ENCODE assay signal across 12 cellular contexts in the genomic region with DNA sequence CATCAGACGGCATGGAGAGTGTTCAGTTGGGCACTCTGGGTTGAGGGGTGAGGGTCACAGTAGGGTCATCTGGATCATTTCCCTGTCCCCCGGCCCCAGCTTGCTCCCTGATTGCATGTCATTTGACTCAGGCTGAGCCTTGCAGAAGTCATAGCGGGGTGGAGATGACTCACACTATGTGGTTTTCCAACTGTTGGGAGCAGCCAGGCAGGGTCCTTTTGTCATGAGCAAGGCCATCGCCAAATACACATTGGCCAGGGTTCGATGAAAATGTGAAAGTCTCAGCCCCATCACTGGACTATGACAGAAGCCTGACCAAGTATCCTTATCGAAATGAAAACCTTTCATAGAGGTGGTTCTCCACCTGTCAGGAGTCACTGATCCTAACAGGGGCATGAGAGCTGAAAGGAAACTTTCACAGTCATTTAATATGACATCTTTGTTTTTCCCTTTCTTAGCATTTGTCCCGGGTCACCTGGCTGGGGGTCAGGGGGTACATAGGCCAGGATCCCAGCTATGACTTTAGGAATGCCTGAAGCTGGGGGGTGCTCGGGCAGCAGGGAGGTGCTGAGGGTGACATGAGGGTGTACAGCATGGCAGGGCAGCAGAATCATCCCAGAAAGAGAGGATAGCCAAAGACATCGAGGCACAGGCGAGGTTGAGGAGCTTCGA.
DNase-seq lines count a peak whose midpoint lies in the region; ATAC-seq, FAIRE-seq and TF ChIP-seq lines count a peak whose summit lies in the region.
"Had no signal": no experiment of that assay in that cellular context is flagged by ENCODE, and none has a peak within 500 bp of the region (broad histone marks: within the 10 kb centered on the region; RNA-seq: fewer than 3 reads in every experiment).

No MANE protein-coding gene starts in this region.

- peak overlapping the region; percentile 87 for H2BK120ac ChIP-seq in IMR-90 (ENCODE audit: low read depth, low read length)

- intact Hi-C loops in IMR-90 (cut with micrococcal nuclease), result no loop called here
- intact Hi-C loops in lower lobe of right lung (cut with DNase I), result no loop called here

- in situ Hi-C loops in IMR-90 (cut with MboI; ENCODE audit: low sequenced_read_pairs), result no loop called here

- no TSS peak for BruUV-seq in IMR-90 (replicated peaks; lab: Mats Ljungman, UMichigan)

- H3K27ac ChIP-seq in A549, result peak overlapping the region; percentile 58 to 79
- no peak overlapping the region for H3K27ac ChIP-seq in IMR-90 (ENCODE audit: insufficient read depth, low read length)
- H3K27ac ChIP-seq in astrocyte (ENCODE audit: low read depth, low read length), result peak overlapping the region; percentile 28
- H3K27ac ChIP-seq in lower lobe of right lung, result peak overlapping the region; percentile 10
- no peak overlapping the region for H3K27ac ChIP-seq in caudate nucleus (ENCODE audit: low read depth, low read length)
- H3K27ac ChIP-seq: cardiac muscle cell had no signal

- POLR2A ChIA-PET in A549 (lab: Yijun Ruan, JAX) (no interaction called here), IMR-90 (lab: Charles Lee; ENCODE audit: unreplicated experiment) (interaction anchor here (0.8 kb wide), 1 partner anchor 12 kb away, joined by 8 read pairs; no protein-coding TSS in a partner anchor)

- 61% methylated on average over 10 of the region's 11 CpGs for WGBS in A549 (ENCODE audit: missing lambda C conversion rate)
- 40% methylated on average over 1 of the region's 11 CpGs; no CpG with 5 or more reads in 1 of the 2 experiments for WGBS in IMR-90 (ENCODE audit: extremely low coverage in 2 of 2, insufficient read length in 1 of 2), 2 experiments

- DNase-seq in A549 (ENCODE audit: low read depth in 1 of 2, low spot score in 1 of 2) (peak; percentile 41 to 52), IMR-90 (peak; percentile 82), astrocyte (ENCODE audit: low read depth) (peak; percentile 81), lower lobe of right lung (peak; percentile 76), caudate nucleus (lab: John Stamatoyannopoulos, UW) (no peak), NCI-H1105 treated with DMSO at 0.1 percent for 48 hours (lab: John Stamatoyannopoulos, UW) (no peak)

- H3K79me1 ChIP-seq in IMR-90 (ENCODE audit: low read depth in 1 of 2, low read length in 2 of 2), result no peaks in the 10 kb centered on the region

- CTCF ChIA-PET in A549 (lab: Yijun Ruan, JAX), result interaction anchor here (0.7 to 2.6 kb wide), 3 partner anchors 9 to 184 kb away, joined by 3 to 6 read pairs (median 4); no protein-coding TSS in a partner anchor
- CTCF ChIA-PET in IMR-90 (lab: Yijun Ruan, JAX), result no interaction called here

- TF ChIP-seq POLR2A in A549 (IDR thresholded peaks at IDR 0.05; ENCODE audit: low read length), result no peak
- no peak for TF ChIP-seq POLR2A in IMR-90 (IDR thresholded peaks at IDR 0.05; ENCODE audit: low read depth, low read length)

- H3K4me1 Mint-ChIP-seq in astrocyte (ENCODE audit: low read depth, unreplicated experiment), result peaks cover 23% of the 10 kb centered on the region

- H3K4me3 Mint-ChIP-seq in astrocyte (ENCODE audit: unreplicated experiment), result no peak overlapping the region
- H3K4me3 Mint-ChIP-seq: CD8-positive, alpha-beta T cell; neural crest cell had no signal

- H4K91ac ChIP-seq in IMR-90 (ENCODE audit: insufficient read depth, low read depth, low read length), result peak overlapping the region; percentile 59

- H3K4me2 ChIP-seq in A549, result peak overlapping the region; percentile 59
- no peak overlapping the region; the same call in 1 of the 2 replicates for H3K4me2 ChIP-seq in IMR-90 (ENCODE audit: low read depth, low read length)
- H3K4me2 ChIP-seq in astrocyte (ENCODE audit: low read length), result peak overlapping the region; percentile 67

- peak overlapping the region; percentile 53; the same call in 1 of the 2 replicates for H3K23ac ChIP-seq in IMR-90 (ENCODE audit: low read depth, low read length)

- H3K36me3 Mint-ChIP-seq in astrocyte (ENCODE audit: low read depth, unreplicated experiment), result no peaks in the 10 kb centered on the region
- H3K36me3 Mint-ChIP-seq: CD8-positive, alpha-beta T cell had no signal

- peak overlapping the region; percentile 22 for H2AK9ac ChIP-seq in IMR-90 (replicated peaks; ENCODE audit: low read depth, low read length, poor library complexity)

- no peak for TF ChIP-seq EP300 in A549 (IDR thresholded peaks at IDR 0.05)

- no peaks in the 10 kb centered on the region for H4K20me1 ChIP-seq in IMR-90 (ENCODE audit: insufficient read depth, low read length)
- H4K20me1 ChIP-seq in astrocyte (ENCODE audit: insufficient read depth, low read length), result no peaks in the 10 kb centered on the region

- TF ChIP-seq CTCF in A549 (IDR thresholded peaks at IDR 0.05) (no peak), IMR-90 (conservative IDR thresholded peaks at IDR 0.05; ENCODE audit: low read depth, low read length) (no peak), astrocyte (IDR thresholded peaks at IDR 0.05; ENCODE audit: insufficient read depth, low read depth, low read length) (no peak), lower lobe of right lung (IDR thresholded peaks at IDR 0.05) (no peak)

- H3K36me3 ChIP-seq in IMR-90 (ENCODE audit: control insufficient read depth, insufficient read depth, low read length) (no peaks in the 10 kb centered on the region), astrocyte (ENCODE audit: insufficient read depth, low read length) (no peaks in the 10 kb centered on the region), lower lobe of right lung (no peaks in the 10 kb centered on the region)
- H3K36me3 ChIP-seq: cardiac muscle cell, Peyer's patch had no signal

- no peak for FAIRE-seq in A549 (lab: Jason Lieb, UNC)
- no peak for FAIRE-seq in astrocyte (lab: Jason Lieb, UNC)

- peak overlapping the region; percentile 83 for H2BK20ac ChIP-seq in IMR-90 (ENCODE audit: low read depth, low read length)

- H3K4ac ChIP-seq in IMR-90 (ENCODE audit: low read depth, low read length), result peak overlapping the region; percentile 64

- peak overlapping the region; percentile 66 for H2AK5ac ChIP-seq in IMR-90 (ENCODE audit: low read depth, low read length)

- H4K8ac ChIP-seq in IMR-90 (ENCODE audit: low read depth in 2 of 2, low read length in 2 of 2), result peak overlapping the region; percentile 16 to 57; a peak in 2 of 4 replicates

- H3K27ac Mint-ChIP-seq in astrocyte (ENCODE audit: unreplicated experiment), result peak overlapping the region; percentile 58
- H3K27ac Mint-ChIP-seq: CD8-positive, alpha-beta T cell had no signal

- H3K56ac ChIP-seq in IMR-90 (ENCODE audit: extremely low read depth, insufficient read depth, low read length), result no peak overlapping the region

- dilution Hi-C loops in IMR-90 (cut with HindIII; ENCODE audit: low sequenced_read_pairs, unreplicated experiment), result no loop called here

- TF ChIP-seq RAD21 in A549 (conservative IDR thresholded peaks at IDR 0.05 in 1 of 2, IDR thresholded peaks at IDR 0.05 in 1 of 2), result no peak
- no peak for TF ChIP-seq RAD21 in IMR-90 (IDR thresholded peaks at IDR 0.05; ENCODE audit: low read length)

- H3K4me3 ChIP-seq in A549 (no peak overlapping the region), IMR-90 (ENCODE audit: insufficient read depth, low read depth, low read length) (no peak overlapping the region), astrocyte (ENCODE audit: insufficient read depth, low read depth, low read length) (no peak overlapping the region), lower lobe of right lung (no peak overlapping the region)
- H3K4me3 ChIP-seq: cardiac muscle cell, Peyer's patch had no signal

- peak overlapping the region; percentile 67; the same call in 1 of the 2 replicates for H3K18ac ChIP-seq in IMR-90 (ENCODE audit: low read depth, low read length)

- peaks cover 26% of the 10 kb centered on the region for H3K9me1 ChIP-seq in IMR-90 (ENCODE audit: insufficient read depth, low read length)

- H3K9ac ChIP-seq in IMR-90 (ENCODE audit: low read depth, low read length) (no peak overlapping the region), astrocyte (ENCODE audit: low read length) (no peak overlapping the region)

- no peaks in the 10 kb centered on the region for H3K79me2 ChIP-seq in astrocyte (ENCODE audit: insufficient read depth, low read length)

- H3K9me3 ChIP-seq in A549, result no peaks in the 10 kb centered on the region
- no peaks in the 10 kb centered on the region for H3K9me3 ChIP-seq in IMR-90 (ENCODE audit: control insufficient read depth, insufficient read depth, low read length)
- no peaks in the 10 kb centered on the region for H3K9me3 ChIP-seq in astrocyte (ENCODE audit: insufficient read depth, low read depth, low read length)
- H3K9me3 ChIP-seq in lower lobe of right lung, result no peaks in the 10 kb centered on the region
- H3K9me3 ChIP-seq: Peyer's patch had no signal

- peak; percentile 68 to 73 for ATAC-seq in A549
- peak; percentile 68 for ATAC-seq in IMR-90 (ENCODE audit: low read depth)
- ATAC-seq in lower lobe of right lung, result peak; percentile 54 to 79
- no peak for ATAC-seq in activated CD4-positive, CD25-positive, alpha-beta regulatory T cell treated with anti-CD3 and anti-CD28 coated beads, Interleukin-2, amount 50 U/mL, for 24 hours
- ATAC-seq in GM18498 (IDR thresholded peaks at IDR 0.05; ENCODE audit: unreplicated experiment), result no peak
- ATAC-seq: CD8-positive, alpha-beta T cell had no signal

- H2BK15ac ChIP-seq in IMR-90 (ENCODE audit: low read depth, low read length), result peak overlapping the region; percentile 59; the same call in 1 of the 3 replicates

- peaks cover 32% of the 10 kb centered on the region for H3K4me1 ChIP-seq in A549
- H3K4me1 ChIP-seq in IMR-90 (ENCODE audit: control insufficient read depth, insufficient read depth, low read length), result peaks cover 25% of the 10 kb centered on the region
- peaks cover 44% of the 10 kb centered on the region for H3K4me1 ChIP-seq in astrocyte (ENCODE audit: insufficient read depth, low read length)
- H3K4me1 ChIP-seq in lower lobe of right lung, result peaks cover 73% of the 10 kb centered on the region

- peaks cover 2% of the 10 kb centered on the region for H3K9me3 Mint-ChIP-seq in astrocyte (ENCODE audit: unreplicated experiment)
- H3K9me3 Mint-ChIP-seq: CD8-positive, alpha-beta T cell; neural crest cell had no signal

- H3K14ac ChIP-seq in IMR-90 (replicated peaks; ENCODE audit: low read depth, low read length), result no peak overlapping the region

- H4K5ac ChIP-seq in IMR-90 (ENCODE audit: low read depth, low read length), result no peak overlapping the region

- peak overlapping the region; percentile 54 for H2BK5ac ChIP-seq in IMR-90 (ENCODE audit: low read depth, low read length, poor library complexity, severe bottlenecking)

- H3K27me3 ChIP-seq in IMR-90 (ENCODE audit: control insufficient read depth, insufficient read depth, low read length) (no peaks in the 10 kb centered on the region), astrocyte (ENCODE audit: insufficient read depth, low read length) (no peaks in the 10 kb centered on the region), lower lobe of right lung (ENCODE audit: low read depth) (no peaks in the 10 kb centered on the region)
- H3K27me3 ChIP-seq: cardiac muscle cell, Peyer's patch had no signal

- H3K27me3 Mint-ChIP-seq in astrocyte (ENCODE audit: low read depth, unreplicated experiment), result no peaks in the 10 kb centered on the region

- H2AFZ ChIP-seq in IMR-90 (replicated peaks; ENCODE audit: low read length, poor library complexity) (peak overlapping the region; percentile 71), astrocyte (ENCODE audit: low read depth, low read length) (no peak overlapping the region)

TF ChIP-seq in IMR-90, 13 proteins besides CTCF, POLR2A, EP300 and RAD21 (continues in another document):
- TF ChIP-seq FOS (IDR thresholded peaks at IDR 0.05; ENCODE audit: low read depth, low read length) (peak; percentile 88), NFE2L2 (IDR thresholded peaks at IDR 0.05; ENCODE audit: low read depth, low read length) (no peak)

Comparison
In these comparisons a context has a peak if more than half of its experiments do, and no peak if none do; other contexts are left out.
1. ATAC-seq: peak in A549 (2 of 2), IMR-90 (single experiment) and lower lobe of right lung (2 of 2); none in activated CD4-positive, CD25-positive, alpha-beta regulatory T cell treated with anti-CD3 and anti-CD28 coated beads, Interleukin-2, amount 50 U/mL, for 24 hours (0 of 2) and GM18498 (single experiment).
2. DNase-seq: peak in A549 (2 of 2), IMR-90 (single experiment), astrocyte (single experiment) and lower lobe of right lung (single experiment); none in caudate nucleus (0 of 61) and NCI-H1105 treated with DMSO at 0.1 percent for 48 hours (single experiment).
3. H3K27ac ChIP-seq: peak in A549 (2 of 2), astrocyte (single experiment) and lower lobe of right lung (single experiment); none in IMR-90 (single experiment) and caudate nucleus (single experiment).